ENCODE assay signal across 8 cellular contexts in the genomic region with DNA sequence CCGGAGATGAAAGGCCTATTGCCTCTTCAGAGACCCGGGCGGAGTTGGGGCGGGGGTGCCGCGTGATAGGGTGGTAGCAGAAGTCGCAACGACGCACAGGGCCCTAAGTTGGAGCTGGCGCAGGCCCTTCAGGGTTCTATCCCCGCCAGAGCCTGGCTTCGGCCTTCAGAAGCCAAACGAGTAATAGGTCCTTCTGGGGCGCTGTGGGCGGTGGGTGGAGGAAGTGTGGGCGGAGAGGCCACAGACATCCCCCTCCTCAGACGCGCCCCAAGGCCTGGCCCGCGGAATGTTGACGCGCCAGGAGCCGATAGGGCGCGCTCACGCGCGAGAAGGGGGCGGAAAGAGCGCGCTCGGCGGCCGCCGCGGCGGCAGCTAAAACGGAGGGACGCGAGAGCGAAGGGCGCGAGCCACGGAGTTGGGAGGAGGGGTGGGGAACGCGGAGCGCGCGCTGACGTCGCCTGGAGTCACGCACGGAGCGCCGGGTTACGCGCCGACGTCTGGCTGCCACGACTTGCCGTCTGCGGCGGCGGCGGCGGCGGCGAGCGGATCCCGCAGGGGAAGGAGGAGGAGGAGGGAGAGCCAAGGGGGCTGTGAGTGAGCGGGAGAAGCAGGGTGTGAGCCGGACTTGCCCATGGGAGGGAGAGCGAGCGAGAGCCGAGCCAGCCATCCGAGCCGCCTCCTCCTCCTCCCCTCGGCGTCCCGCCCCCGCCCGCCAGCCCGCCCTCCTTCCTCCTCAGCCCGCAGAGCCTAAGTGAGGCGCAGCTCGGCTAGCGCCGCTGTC. TPM values are rescaled to one million over a fixed set of nuclear protein-coding genes. Genes with fewer than 3 reads are reported as not detected.
DNase-seq lines count a peak whose midpoint lies in the region; ATAC-seq and TF ChIP-seq lines count a peak whose summit lies in the region.

No MANE protein-coding gene starts in this region.

- peak; percentile 72 for TF ChIP-seq POLR2A in prostate gland (IDR thresholded peaks at IDR 0.05)

- H3K4me1 ChIP-seq in prostate gland (replicated peaks), result peaks cover 4% of the 10 kb centered on the region
- H3K4me1 ChIP-seq in urinary bladder (ENCODE audit: insufficient read depth), result no peaks in the 10 kb centered on the region

- TF ChIP-seq CTCF in GM12875 (IDR thresholded peaks at IDR 0.05; ENCODE audit: borderline replicate concordance, insufficient read depth, low read depth, low read length), result peak; percentile 28; the same call in 1 of the 2 replicates
- TF ChIP-seq CTCF in prostate gland (IDR thresholded peaks at IDR 0.05), result peak in 2 of 4 experiments; percentile 37 to 43

- H3K27ac ChIP-seq in prostate gland, result peak overlapping the region; percentile 98
- H3K27ac ChIP-seq in urinary bladder (ENCODE audit: low read depth), result peak overlapping the region; percentile 98

- peak; percentile 72 for DNase-seq in NCI-H1105 treated with DMSO at 0.1 percent for 48 hours (lab: John Stamatoyannopoulos, UW)
- DNase-seq in T follicular helper cell (ENCODE audit: low read depth), result peak; percentile 92
- peak; percentile 91 for DNase-seq in amniotic epithelial cell (ENCODE audit: low read depth)
- DNase-seq in left cardiac atrium, result peak; percentile 94
- peak; percentile 92 for DNase-seq in prostate gland (ENCODE audit: low spot score)

- ATAC-seq in HG02678 (IDR thresholded peaks at IDR 0.05; ENCODE audit: unreplicated experiment) (peak; percentile 90), left cardiac atrium (peak; percentile 96 to 98)

- H3K9me3 ChIP-seq in prostate gland, result no peaks in the 10 kb centered on the region

- no peaks in the 10 kb centered on the region for H3K36me3 ChIP-seq in prostate gland
- H3K36me3 ChIP-seq in urinary bladder (ENCODE audit: insufficient read depth), result no peaks in the 10 kb centered on the region

- intact Hi-C loops in left cardiac atrium (cut with DNase I), result loop anchor here in 1 of 2 donors (5.0 kb wide), 1 partner anchor 35 kb away; no protein-coding TSS in a partner anchor
- intact Hi-C loops in prostate gland (cut with DNase I), result loop anchor here (5.0 kb wide), 1 partner anchor 50 kb away; no protein-coding TSS in a partner anchor

- H3K4me3 ChIP-seq in GM12875 (ENCODE audit: low read depth, low read length) (peak overlapping the region; percentile 68), prostate gland (peak overlapping the region; percentile 69 to 77), urinary bladder (ENCODE audit: low read depth, low read length) (peak overlapping the region; percentile 66)

- no peaks in the 10 kb centered on the region for H3K27me3 ChIP-seq in prostate gland (replicated peaks; ENCODE audit: insufficient read depth)

- under 1% methylated on average over 60 of the region's 88 CpGs for WGBS in prostate gland
- WGBS in urinary bladder, result under 1% methylated on average over 88 of the region's 88 CpGs

RNA-seq across cellular contexts. Expression of a gene that starts 6.4 kb away (rescaled TPM):
- total RNA-seq in left cardiac atrium, result 10 to 100 TPM; 27.3 to 27.4 TPM
- total RNA-seq in prostate gland, result 10 to 100 TPM; 24.2 to 27.2 TPM
- 34.5 TPM for total RNA-seq in urinary bladder
- 9.6 TPM for polyA plus RNA-seq in urinary bladder

RNA-seq across cellular contexts. Expression of a gene that starts 18.2 kb away (rescaled TPM):
- total RNA-seq in left cardiac atrium (10 to 100 TPM; 12.3 to 14.4 TPM), prostate gland (10 to 100 TPM; 10.5 to 13.8 TPM), urinary bladder (25.0 TPM)
- 9.0 TPM for polyA plus RNA-seq in urinary bladder

Comparison
In these comparisons a context has a peak if more than half of its experiments do, and no peak if none do; other contexts are left out.
1. Peak in every context shown above with its lines: DNase-seq, ATAC-seq, H3K4me3 ChIP-seq and H3K27ac ChIP-seq.